8 cellular contexts compared by ENCODE assay signal in genomic region chr7:130667593-130668257, GRCh38. TPM values are rescaled to one million over a fixed set of nuclear protein-coding genes. Genes with fewer than 3 reads are reported as not detected.
DNase-seq lines count a peak whose midpoint lies in the region; ATAC-seq and TF ChIP-seq lines count a peak whose summit lies in the region.

No MANE protein-coding gene starts in this region.

- H3K4me2 ChIP-seq in smooth muscle cell: peak overlapping the region; percentile 90

- peak; percentile 32 for DNase-seq in NCI-H1105 treated with DMSO at 0.1 percent for 48 hours (lab: John Stamatoyannopoulos, UW)
- no peak for DNase-seq in NCI-H1105 (lab: John Stamatoyannopoulos, UW)
- peak; percentile 15 for DNase-seq in HT1080 (ENCODE audit: low read depth)
- peak; percentile 18 for DNase-seq in iPS-NIHi7 (ENCODE audit: extremely low spot score)
- no peak for DNase-seq in smooth muscle cell (lab: John Stamatoyannopoulos, UW; ENCODE audit: unreplicated experiment)

- H4K20me1 ChIP-seq in smooth muscle cell (ENCODE audit: low read depth): no peaks in the 10 kb centered on the region

- no peak overlapping the region for H3K27ac ChIP-seq in smooth muscle cell (ENCODE audit: low read depth)

- H3K36me3 Mint-ChIP-seq in activated naive CD8-positive, alpha-beta T cell: no peaks in the 10 kb centered on the region

- no peaks in the 10 kb centered on the region for H3K27me3 ChIP-seq in smooth muscle cell (ENCODE audit: low read depth)

- peak overlapping the region; percentile 60 for H3K9ac ChIP-seq in smooth muscle cell (ENCODE audit: low read depth)

- peaks cover 15% of the 10 kb centered on the region for H3K4me1 ChIP-seq in smooth muscle cell (ENCODE audit: low read depth)

- H3K4me1 Mint-ChIP-seq in activated naive CD8-positive, alpha-beta T cell (ENCODE audit: low read depth): peaks cover 15% of the 10 kb centered on the region

- no peaks in the 10 kb centered on the region for H3K27me3 Mint-ChIP-seq in activated naive CD8-positive, alpha-beta T cell

- no peak for TF ChIP-seq CTCF in smooth muscle cell (IDR thresholded peaks at IDR 0.05; ENCODE audit: borderline replicate concordance, insufficient read depth, poor library complexity, severe bottlenecking)

- no peak for ATAC-seq in esophagus mucosa
- ATAC-seq in HG03139 (IDR thresholded peaks at IDR 0.05; ENCODE audit: unreplicated experiment): no peak

- peak overlapping the region; percentile 89 for H2AFZ ChIP-seq in smooth muscle cell (ENCODE audit: low read depth)

- no peaks in the 10 kb centered on the region for H3F3A ChIP-seq in smooth muscle cell (ENCODE audit: low read depth)

- peak overlapping the region; percentile 85 for H3K4me3 ChIP-seq in smooth muscle cell

- H3K36me3 ChIP-seq in smooth muscle cell (ENCODE audit: low read depth): no peaks in the 10 kb centered on the region

- H3K79me2 ChIP-seq in smooth muscle cell (ENCODE audit: low read depth): no peaks in the 10 kb centered on the region

- H3K27ac Mint-ChIP-seq in activated naive CD8-positive, alpha-beta T cell: peak overlapping the region; percentile 85

- 27% methylated on average over 19 of the region's 19 CpGs for WGBS in smooth muscle cell (ENCODE audit: low lambda C conversion rate)

- no peaks in the 10 kb centered on the region for H3K9me3 ChIP-seq in smooth muscle cell (replicated peaks; ENCODE audit: low read depth)

- H3K4me3 Mint-ChIP-seq in activated naive CD8-positive, alpha-beta T cell: peak overlapping the region; percentile 88

- H3K9me3 Mint-ChIP-seq in activated naive CD8-positive, alpha-beta T cell (ENCODE audit: low read depth): no peaks in the 10 kb centered on the region

RNA-seq across cellular contexts. Expression of gene COPG2, which starts 0.8 kb away (rescaled TPM):
- total RNA-seq in HT1080 (2014; rRNA removed; shearing (Covaris generic)): 11.1 and 15.3 TPM in 2 replicates
- polyA plus RNA-seq in HT1080 (2015; cell fraction: cytosol; rRNA removed): 19.5 and 21.3 TPM in 2 replicates
- polyA plus RNA-seq in HT1080 (2015; cell fraction: nucleus; rRNA removed): 29.3 and 31.0 TPM in 2 replicates
- total RNA-seq in smooth muscle cell (39.8 and 43.8 TPM in 2 replicates), esophagus mucosa (22.1 TPM)
- 5.6 and 8.7 TPM in 2 replicates for polyA plus RNA-seq in smooth muscle cell

RNA-seq across cellular contexts. Expression of gene TSGA13, which starts 18.6 kb away (rescaled TPM):
- total RNA-seq in HT1080 (2014; rRNA removed; shearing (Covaris generic)): not detected in 2 replicates
- polyA plus RNA-seq in HT1080 (2015; cell fraction: cytosol; rRNA removed): not detected in 2 replicates
- not detected in 2 replicates for polyA plus RNA-seq in HT1080 (2015; cell fraction: nucleus; rRNA removed)
- total RNA-seq in smooth muscle cell (not detected in 2 replicates), esophagus mucosa (not detected)
- polyA plus RNA-seq in smooth muscle cell: not detected in 2 replicates

Comparison
In these comparisons a context has a peak if more than half of its experiments do, and no peak if none do; other contexts are left out.
1. DNase-seq: peak in NCI-H1105 treated with DMSO at 0.1 percent for 48 hours (single experiment), HT1080 (single experiment) and iPS-NIHi7 (single experiment); none in NCI-H1105 (single experiment) and smooth muscle cell (single experiment).